Comparison of ENCODE assay signal across 9 cellular contexts in genomic region chr5:1134478-1134877, GRCh38. TPM values are rescaled to one million over a fixed set of nuclear protein-coding genes. Genes with fewer than 3 reads are reported as not detected.
DNase-seq lines count a peak whose midpoint lies in the region; ATAC-seq, FAIRE-seq and TF ChIP-seq lines count a peak whose summit lies in the region.
"Had no signal": no experiment of that assay in that cellular context is flagged by ENCODE, and none has a peak within 500 bp of the region (broad histone marks: within the 10 kb centered on the region; RNA-seq: fewer than 3 reads in every experiment).

No MANE protein-coding gene starts in this region.

- TF ChIP-seq CTCF in Loucy (conservative IDR thresholded peaks at IDR 0.05; ENCODE audit: low read length) = peak; percentile 24; the same call in 1 of the 2 replicates
- peak; percentile 16 for TF ChIP-seq CTCF in hepatocyte (IDR thresholded peaks at IDR 0.05; ENCODE audit: poor library complexity)
- TF ChIP-seq CTCF in tibial nerve (IDR thresholded peaks at IDR 0.05) = peak in 1 of 5 experiments; percentile 16

- no peaks in the 10 kb centered on the region for H3K4me1 ChIP-seq in Loucy (ENCODE audit: insufficient read depth, low read length, poor library complexity, severe bottlenecking)
- H3K4me1 ChIP-seq in hepatocyte (ENCODE audit: insufficient read depth) = peaks cover 8% of the 10 kb centered on the region
- H3K4me1 ChIP-seq in tibial nerve = no peaks in the 10 kb centered on the region

- ATAC-seq in GM21528 (IDR thresholded peaks at IDR 0.05; ENCODE audit: low FRiP score, unreplicated experiment) = peak; percentile 66
- ATAC-seq in stimulated activated naive CD8-positive, alpha-beta T cell treated with anti-CD3 and anti-CD28 coated beads, Interleukin-15, Interleukin-2, amounts not matched to agents 100 U/mL and 50 U/mL, for 24 hours = no peak

- H3K79me2 ChIP-seq in Loucy (ENCODE audit: insufficient read depth, low read length) (no peaks in the 10 kb centered on the region), hepatocyte (no peaks in the 10 kb centered on the region)

- H3K9me2 ChIP-seq in Loucy (replicated peaks; ENCODE audit: low read depth, low read length) (no peaks in the 10 kb centered on the region), hepatocyte (replicated peaks; ENCODE audit: insufficient read depth) (no peaks in the 10 kb centered on the region)

- FAIRE-seq in GM12891 (lab: Jason Lieb, UNC) = no peak

- no peak overlapping the region for H2AFZ ChIP-seq in Loucy (ENCODE audit: low read length)
- no peak overlapping the region for H2AFZ ChIP-seq in hepatocyte

- H3K9ac ChIP-seq in Loucy (ENCODE audit: low read depth, low read length, poor library complexity, severe bottlenecking) = no peak overlapping the region

- H3K27ac ChIP-seq in hepatocyte (no peak overlapping the region), tibial nerve (no peak overlapping the region)

- H3K4me3 ChIP-seq in Loucy (ENCODE audit: low read length, poor library complexity, severe bottlenecking) = no peak overlapping the region
- H3K4me3 ChIP-seq in hepatocyte = no peak overlapping the region
- H3K4me3 ChIP-seq in tibial nerve = no peak overlapping the region

- TF ChIP-seq EP300 in tibial nerve (IDR thresholded peaks at IDR 0.05) = no peak

- H3K4me2 ChIP-seq in Loucy (ENCODE audit: low read depth, low read length, poor library complexity, severe bottlenecking) = no peak overlapping the region
- H3K4me2 ChIP-seq in hepatocyte = no peak overlapping the region

- no peaks in the 10 kb centered on the region for H3F3A ChIP-seq in Loucy (ENCODE audit: low read depth)

- H3K9me3 ChIP-seq in Loucy (ENCODE audit: insufficient read depth, low read depth, low read length) (no peaks in the 10 kb centered on the region), hepatocyte (ENCODE audit: low read depth) (no peaks in the 10 kb centered on the region), tibial nerve (no peaks in the 10 kb centered on the region)

- 75% methylated on average over 14 of the region's 14 CpGs for WGBS in hepatocyte (ENCODE audit: low lambda C conversion rate, missing lambda C conversion rate)
- WGBS in tibial nerve, 2 donors = 52 to 56% methylated on average over 14 of the region's 14 CpGs

- no peak for DNase-seq in GM12891 (ENCODE audit: insufficient read length, low spot score)
- DNase-seq in hepatocyte (ENCODE audit: low spot score) = no peak
- no peak for DNase-seq in tibial nerve (ENCODE audit: low spot score in 2 of 2)
- no peak for DNase-seq in stimulated activated naive CD8-positive, alpha-beta T cell treated with anti-CD3 and anti-CD28 coated beads, Interleukin-15, Interleukin-2, amounts not matched to agents 100 U/mL and 50 U/mL, for 24 hours
- DNase-seq in activated CD4-positive, alpha-beta T cell treated with anti-CD3 and anti-CD28 coated beads, Interleukin-2, amount 50 U/mL, for 48 hours = no peak
- DNase-seq in midbrain (lab: John Stamatoyannopoulos, UW) = no peak
- DNase-seq: NCI-H1436 treated with DMSO at 0.1 percent for 48 hours had no signal

- TF ChIP-seq POLR2A in GM12891 (IDR thresholded peaks at IDR 0.05; ENCODE audit: low read depth, low read length) (no peak), tibial nerve (IDR thresholded peaks at IDR 0.05) (no peak)

- no peaks in the 10 kb centered on the region for H3K36me3 ChIP-seq in Loucy (ENCODE audit: insufficient read depth, low read length)
- no peaks in the 10 kb centered on the region for H3K36me3 ChIP-seq in hepatocyte (replicated peaks; ENCODE audit: insufficient read depth, low read depth)
- no peaks in the 10 kb centered on the region for H3K36me3 ChIP-seq in tibial nerve

- no peaks in the 10 kb centered on the region for H3K27me3 ChIP-seq in Loucy (ENCODE audit: insufficient read depth, low read length, poor library complexity, severe bottlenecking)
- no peaks in the 10 kb centered on the region for H3K27me3 ChIP-seq in hepatocyte
- no peaks in the 10 kb centered on the region for H3K27me3 ChIP-seq in tibial nerve

- H4K20me1 ChIP-seq in Loucy (ENCODE audit: insufficient read depth, low read length, poor library complexity, severe bottlenecking) (no peaks in the 10 kb centered on the region), hepatocyte (ENCODE audit: insufficient read depth, poor library complexity, severe bottlenecking) (no peaks in the 10 kb centered on the region)

TF ChIP-seq in GM12891, 5 proteins besides CTCF, POLR2A, EP300 and RAD21:
- TF ChIP-seq SPI1 (IDR thresholded peaks at IDR 0.05; ENCODE audit: low read depth, low read length) (peak; percentile 41), PAX5 (IDR thresholded peaks at IDR 0.05; ENCODE audit: insufficient read depth, low read length, severe bottlenecking) (no peak)
TF ChIP-seq in GM12891: peak in this region for 1.

RNA-seq across cellular contexts. Expression of gene SLC12A7, which starts 22.6 kb away (rescaled TPM):
- 2.1 TPM for polyA plus RNA-seq in GM12891 (2012; ENCODE audit: low read depth, missing spikeins)
- total RNA-seq in hepatocyte = 19.7 and 30.2 TPM in 2 replicates
- polyA plus RNA-seq in hepatocyte = 31.3 and 34.3 TPM in 2 replicates
- 10 to 100 TPM; 11.4 to 39.3 (median 18.8) TPM for total RNA-seq in tibial nerve
